29 cellular contexts compared by ENCODE assay signal in genomic region chr2:118697771-118698170, GRCh38.
DNase-seq lines count a peak whose midpoint lies in the region; ATAC-seq and TF ChIP-seq lines count a peak whose summit lies in the region.
"Had no signal": no experiment of that assay in that cellular context is flagged by ENCODE, and none has a peak within 500 bp of the region (broad histone marks: within the 10 kb centered on the region; RNA-seq: fewer than 3 reads in every experiment).

No MANE protein-coding gene starts in this region.

- no peak overlapping the region for H3K9ac ChIP-seq in adipocyte (ENCODE audit: low read length)

- DNase-seq in AG10803 (ENCODE audit: low read depth) = peak; percentile 28
- peak; percentile 84 for DNase-seq in M059J (ENCODE audit: low read depth)
- peak; percentile 20 for DNase-seq in adipocyte (ENCODE audit: low read depth)
- peak; percentile 61 for DNase-seq in fibroblast of the aortic adventitia (ENCODE audit: low read depth)
- no peak for DNase-seq in NCI-H187 (lab: John Stamatoyannopoulos, UW)
- DNase-seq in NCI-H526 treated with DMSO at 0.1 percent for 48 hours (lab: John Stamatoyannopoulos, UW) = no peak
- DNase-seq in HK-2 (ENCODE audit: unreplicated experiment) = no peak
- DNase-seq: activated CD4-positive, alpha-beta T cell treated with anti-CD3 and anti-CD28 coated beads, Interleukin-2, amount 50 U/mL, for 4 hours; activated CD4-positive, CD25-positive, alpha-beta regulatory T cell; activated naive CD4-positive, alpha-beta T cell treated with anti-CD3 and anti-CD28 coated beads, Interleukin-2, amount 10 ng/mL, durations not matched to agents 7 days and 5 days; amniotic stem cell; caudate nucleus; CD4-positive, alpha-beta memory T cell; endodermal cell; esophagus squamous epithelium; H7; KG1; left ventricle myocardium superior; naive thymus-derived CD4-positive, alpha-beta T cell; NCI-H1048; NCI-H1694; NCI-H2171; NCI-H510A treated with DMSO at 0.1 percent for 48 hours; nucleus accumbens; T-helper 1 cell had no signal

- H3K9me3 ChIP-seq in adipocyte (ENCODE audit: control insufficient read depth, low read length) = peaks cover 5% of the 10 kb centered on the region
- H3K9me3 ChIP-seq: esophagus squamous epithelium, prostate gland, SJCRH30 had no signal

- H3K4me3 ChIP-seq in AG10803 (ENCODE audit: low read length) (no peak overlapping the region), adipocyte (ENCODE audit: low read length) (no peak overlapping the region), fibroblast of the aortic adventitia (ENCODE audit: low read depth, low read length) (no peak overlapping the region)
- H3K4me3 ChIP-seq: esophagus squamous epithelium, prostate gland, SJCRH30 had no signal

- ATAC-seq in GM18502 (IDR thresholded peaks at IDR 0.05; ENCODE audit: poor library complexity, unreplicated experiment) = no peak
- ATAC-seq: left ventricle myocardium superior; naive thymus-derived CD4-positive, alpha-beta T cell; Panc1 had no signal

- peaks cover 24% of the 10 kb centered on the region for H3K4me1 ChIP-seq in adipocyte (ENCODE audit: control insufficient read depth, insufficient read depth, low read length)
- H3K4me1 ChIP-seq: esophagus squamous epithelium, prostate gland, SJCRH30 had no signal

- TF ChIP-seq CTCF in AG10803 (conservative IDR thresholded peaks at IDR 0.05; ENCODE audit: low read length) (no peak), fibroblast of the aortic adventitia (IDR thresholded peaks at IDR 0.05; ENCODE audit: insufficient read depth, low read length) (no peak)

- no peaks in the 10 kb centered on the region for H3K27me3 ChIP-seq in adipocyte (replicated peaks; ENCODE audit: control insufficient read depth, insufficient read depth, low read length)
- H3K27me3 ChIP-seq: esophagus squamous epithelium, SJCRH30 had no signal

- H3K36me3 ChIP-seq in adipocyte (ENCODE audit: control insufficient read depth, insufficient read depth, low read length, severe bottlenecking) = no peaks in the 10 kb centered on the region
- H3K36me3 ChIP-seq: esophagus squamous epithelium, prostate gland, SJCRH30 had no signal

Comparison
In these comparisons a context has a peak if more than half of its experiments do, and no peak if none do; other contexts are left out.
1. DNase-seq: peak in AG10803 (single experiment), M059J (single experiment), adipocyte (single experiment) and fibroblast of the aortic adventitia (single experiment); none in NCI-H187 (0 of 2), NCI-H526 treated with DMSO at 0.1 percent for 48 hours (single experiment) and HK-2 (single experiment).